Comparison of ENCODE assay signal across 15 cellular contexts in the genomic region with DNA sequence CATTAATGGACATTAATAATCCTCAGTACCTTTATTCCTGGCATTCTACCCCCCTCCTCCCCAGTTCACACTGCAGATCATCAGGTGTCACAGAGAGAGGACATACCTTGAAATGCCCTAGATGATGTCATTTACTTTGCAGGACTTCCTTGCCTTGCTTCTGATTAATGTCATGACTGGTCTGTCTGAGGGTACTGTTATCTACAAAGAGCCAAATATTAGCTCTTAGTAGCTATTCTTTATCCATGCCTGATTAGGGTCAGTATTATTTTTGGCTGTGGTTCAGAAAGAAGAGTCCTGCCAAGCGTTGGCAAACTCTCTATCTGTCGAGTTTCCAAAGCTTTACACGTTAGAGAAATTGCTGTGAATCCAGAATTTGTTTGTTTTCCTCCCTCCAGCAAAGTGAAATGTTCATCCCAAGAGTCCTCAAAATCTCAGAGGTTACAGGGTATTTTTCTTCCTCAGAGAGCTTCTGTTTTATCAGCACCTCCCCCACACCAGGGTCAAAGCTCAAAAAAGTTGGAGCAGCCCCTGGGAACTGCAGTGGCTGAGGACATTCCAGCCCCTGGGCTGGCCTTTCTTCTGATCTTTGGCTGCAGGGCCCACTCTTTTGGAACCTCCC. TPM values are rescaled to one million over a fixed set of nuclear protein-coding genes. Genes with fewer than 3 reads are reported as not detected.
DNase-seq lines count a peak whose midpoint lies in the region; ATAC-seq, FAIRE-seq and TF ChIP-seq lines count a peak whose summit lies in the region.
"Had no signal": no experiment of that assay in that cellular context is flagged by ENCODE, and none has a peak within 500 bp of the region (broad histone marks: within the 10 kb centered on the region; RNA-seq: fewer than 3 reads in every experiment).

No MANE protein-coding gene starts in this region.

- H3K27me3 ChIP-seq in H1 (replicated peaks in 1 of 4; ENCODE audit: control insufficient read depth in 3 of 4, extremely low read depth in 1 of 4, insufficient read depth in 3 of 4, low read length in 3 of 4) (no peaks in the 10 kb centered on the region), gastrocnemius medialis (no peaks in the 10 kb centered on the region)

- H3K4me2 ChIP-seq in H1 (ENCODE audit: insufficient read depth in 1 of 2, low read depth in 2 of 2, low read length in 2 of 2), result no peak overlapping the region

- H2BK120ac ChIP-seq in H1 (replicated peaks; ENCODE audit: low read depth, low read length), result no peak overlapping the region

- H2BK5ac ChIP-seq in H1 (ENCODE audit: low read depth, low read length), result 0 out of 2 replicates have a peak overlapping the region, but pooled peaks have one; percentile 60

- H2AK5ac ChIP-seq in H1 (ENCODE audit: low read depth, low read length), result no peak overlapping the region

- peaks cover 0 to 24% of the 10 kb centered on the region in 2 experiments; a peak in 3 of 4 replicates for H3K79me2 ChIP-seq in H1 (ENCODE audit: control insufficient read depth in 1 of 2, insufficient read depth in 2 of 2, low read length in 2 of 2)

- H4K20me1 ChIP-seq in H1 (replicated peaks in 1 of 2; ENCODE audit: control insufficient read depth in 1 of 2, insufficient read depth in 2 of 2, low read length in 2 of 2), result peaks cover 0 to 30% of the 10 kb centered on the region in 2 experiments

- H3K27me3 Mint-ChIP-seq in Calu3 (ENCODE audit: unreplicated experiment) (no peaks in the 10 kb centered on the region), nephron (ENCODE audit: low read depth) (peaks cover 3% of the 10 kb centered on the region), immature natural killer cell (ENCODE audit: low read depth in 3 of 3) (peaks cover 0 to 2% (median 0%) of the 10 kb centered on the region in 3 donors)
- H3K27me3 Mint-ChIP-seq: CD4-positive, CD25-positive, alpha-beta regulatory T cell had no signal

- H3K36me3 Mint-ChIP-seq in Calu3 (ENCODE audit: insufficient read depth, unreplicated experiment) (peaks cover 78% of the 10 kb centered on the region), nephron (ENCODE audit: low read depth) (peaks cover 85% of the 10 kb centered on the region), immature natural killer cell (peaks cover 31 to 55% (median 54%) of the 10 kb centered on the region in 3 donors)

- no peak overlapping the region for H3K9ac ChIP-seq in H1 (replicated peaks in 1 of 4; ENCODE audit: extremely low read depth in 1 of 4, low read depth in 3 of 4, low read length in 3 of 4)

- H3K36me3 ChIP-seq in H1 (ENCODE audit: control insufficient read depth in 2 of 4, insufficient read depth in 4 of 4, low read length in 3 of 4), result peaks cover 41 to 97% (median 76%) of the 10 kb centered on the region in 4 experiments
- H3K36me3 ChIP-seq in gastrocnemius medialis, result no peaks in the 10 kb centered on the region

- no peak overlapping the region for H3K4ac ChIP-seq in H1 (replicated peaks; ENCODE audit: insufficient read length, low read depth, low read length)

- in situ Hi-C loops in gastrocnemius medialis (cut with MboI; ENCODE audit: low sequenced_read_pairs in 4 of 4), result no loop called here

- no peak for TF ChIP-seq RAD21 in H1 (IDR thresholded peaks at IDR 0.05 in 1 of 2, conservative IDR thresholded peaks at IDR 0.05 in 1 of 2; ENCODE audit: low read depth in 2 of 2, low read length in 2 of 2)

- 0 out of 2 replicates have a peak overlapping the region, but pooled peaks have one; percentile 48 for H2BK20ac ChIP-seq in H1 (ENCODE audit: low read length)

- TF ChIP-seq POLR2A in H1 (IDR thresholded peaks at IDR 0.05; ENCODE audit: control extremely low read depth in 1 of 2, low read depth in 2 of 2, low read length in 2 of 2) (peak in 1 of 2 experiments; percentile 24; a peak in 1 of 3 replicates), gastrocnemius medialis (IDR thresholded peaks at IDR 0.05) (no peak)

- no peak for FAIRE-seq in H1 (lab: Jason Lieb, UNC)
- FAIRE-seq: colon had no signal

- no peak overlapping the region for H3K23ac ChIP-seq in H1 (ENCODE audit: insufficient read length)

- WGBS in H1 (ENCODE audit: extremely low coverage in 1 of 2, insufficient coverage in 1 of 2, insufficient read length in 1 of 2, insufficient replicate concordance in 2 of 2, low coverage in 1 of 2, low lambda C conversion rate in 2 of 2, missing lambda C conversion rate in 1 of 2), 2 experiments, result 82% methylated on average over 3 of the region's 3 CpGs; no CpG with 5 or more reads in 1 of the 2 experiments

- intact Hi-C loops in Calu3 (cut with micrococcal nuclease; ENCODE audit: unreplicated experiment), result no loop called here
- intact Hi-C loops in gastrocnemius medialis (cut with DNase I; ENCODE audit: low total_unique reads), result loop anchor here (10.0 kb wide), 1 partner anchor 625 kb away; the partner anchor contains the start of genes COX15 and CUTC

- POLR2A ChIA-PET in H1 (lab: Charles Lee; ENCODE audit: partially characterized antibody), result interaction anchor here (1.0 to 6.8 kb wide), 5 partner anchors 11 to 122 kb away, joined by 3 to 103 read pairs (median 15); partner anchors contain the start of gene SCD

- no peak overlapping the region; the same call in 1 of the 2 replicates for H3K27ac ChIP-seq in H1 (ENCODE audit: low read depth, low read length)
- H3K27ac ChIP-seq in gastrocnemius medialis, result no peak overlapping the region
- H3K27ac ChIP-seq: HL-60 had no signal

- H3K9me3 ChIP-seq in H1 (ENCODE audit: insufficient read depth in 2 of 2, low read depth in 1 of 2, low read length in 1 of 2), result no peaks in the 10 kb centered on the region
- no peaks in the 10 kb centered on the region for H3K9me3 ChIP-seq in gastrocnemius medialis

- peaks cover 3% of the 10 kb centered on the region; the same call in 1 of the 2 replicates for H3K79me1 ChIP-seq in H1 (ENCODE audit: low read depth, low read length)

- no TSS peak for BruUV-seq in Calu3 (replicated peaks; lab: Mats Ljungman, UMichigan)

- H2BK12ac ChIP-seq in H1 (ENCODE audit: low read depth, low read length), result no peak overlapping the region

- DNase-seq in Calu3 (no peak), OCI-M1 (lab: John Stamatoyannopoulos, UW) (peak; percentile 29), H1 (ENCODE audit: low read depth in 1 of 2, low spot score in 2 of 2) (no peak), gastrocnemius medialis (no peak), immature natural killer cell (no peak), midbrain (lab: John Stamatoyannopoulos, UW) (no peak)
- DNase-seq: CD4-positive, CD25-positive, alpha-beta regulatory T cell; NCI-H1092 treated with DMSO at 0.1 percent for 48 hours; NCI-H524; SIG-M5 had no signal

- H2AFZ ChIP-seq in H1 (ENCODE audit: low read length), result no peak overlapping the region

- H3K4me1 ChIP-seq in H1 (replicated peaks in 1 of 4; ENCODE audit: control insufficient read depth in 3 of 4, insufficient read depth in 4 of 4, low read length in 3 of 4) (peaks cover 0 to 8% (median 5%) of the 10 kb centered on the region in 4 experiments; a peak in 2 of 7 replicates), gastrocnemius medialis (peaks cover 6 to 17% of the 10 kb centered on the region in 2 donors)

- H2BK15ac ChIP-seq in H1 (ENCODE audit: low read length), result no peak overlapping the region

- no peak overlapping the region for H3K56ac ChIP-seq in H1 (replicated peaks; ENCODE audit: insufficient read length, low read depth, low read length)

- CTCF ChIA-PET in Calu3 (lab: Charles Lee) (no interaction called here), H1 (lab: Charles Lee; ENCODE audit: partially characterized antibody) (interaction anchor here (0.6 to 1.7 kb wide), 8 partner anchors 9 to 159 kb away, joined by 3 to 8 read pairs (median 4); no protein-coding TSS in a partner anchor)

- H4K5ac ChIP-seq in H1 (ENCODE audit: insufficient read length, low read depth, low read length), result no peak overlapping the region

- ATAC-seq in gastrocnemius medialis, result no peak
- ATAC-seq in HG03457 (IDR thresholded peaks at IDR 0.05; ENCODE audit: unreplicated experiment), result no peak
- ATAC-seq: activated CD4-positive, CD25-positive, alpha-beta regulatory T cell treated with anti-CD3 and anti-CD28 coated beads, Interleukin-2, amount 50 U/mL, for 24 hours had no signal

- H3K27ac Mint-ChIP-seq in Calu3 (ENCODE audit: unreplicated experiment) (peak overlapping the region; percentile 22), nephron (peak overlapping the region; percentile 32 to 82 (median 49)), immature natural killer cell (no peak overlapping the region)

- H3K23me2 ChIP-seq in H1 (ENCODE audit: low read depth, low read length), result no peaks in the 10 kb centered on the region

- H4K8ac ChIP-seq in H1 (ENCODE audit: extremely low read depth, insufficient read depth, low read length), result no peak overlapping the region

- H3K14ac ChIP-seq in H1 (ENCODE audit: insufficient read length), result no peak overlapping the region

- TF ChIP-seq CTCF in Calu3 (IDR thresholded peaks at IDR 0.05; ENCODE audit: unreplicated experiment) (no peak), H1 (IDR thresholded peaks at IDR 0.05; ENCODE audit: control extremely low read depth in 1 of 3, insufficient read depth in 1 of 3, low read depth in 1 of 3, low read length in 3 of 3) (no peak), nephron (IDR thresholded peaks at IDR 0.05; ENCODE audit: unreplicated experiment in 3 of 3) (no peak), gastrocnemius medialis (IDR thresholded peaks at IDR 0.05 in 4 of 5, conservative IDR thresholded peaks at IDR 0.05 in 1 of 5) (no peak)

- H3K4me1 Mint-ChIP-seq in Calu3 (ENCODE audit: low read depth, unreplicated experiment), result peaks cover 58% of the 10 kb centered on the region
- peaks cover 54% of the 10 kb centered on the region for H3K4me1 Mint-ChIP-seq in nephron
- H3K4me1 Mint-ChIP-seq in immature natural killer cell, result no peaks in the 10 kb centered on the region

- H3K4me3 Mint-ChIP-seq in Calu3 (ENCODE audit: low read depth, unreplicated experiment), result no peak overlapping the region
- peak overlapping the region in 2 of 3 experiments; percentile 0 to 1 for H3K4me3 Mint-ChIP-seq in nephron
- no peak overlapping the region for H3K4me3 Mint-ChIP-seq in immature natural killer cell

- no peak overlapping the region for H3K4me3 ChIP-seq in H1 (ENCODE audit: extremely low read depth in 1 of 4, insufficient read depth in 2 of 4, low read depth in 3 of 4, low read length in 4 of 4)
- H3K4me3 ChIP-seq in gastrocnemius medialis, result no peak overlapping the region

- no peak overlapping the region for H4K91ac ChIP-seq in H1 (replicated peaks; ENCODE audit: insufficient read length, low read length)

- no peak for TF ChIP-seq EP300 in H1 (IDR thresholded peaks at IDR 0.05; ENCODE audit: borderline replicate concordance in 1 of 2, low read depth in 2 of 2, low read length in 2 of 2)

- no peak overlapping the region; the same call in 1 of the 2 replicates for H3K18ac ChIP-seq in H1 (ENCODE audit: extremely low read depth, low read length)

- H3K9me3 Mint-ChIP-seq in Calu3 (ENCODE audit: low read depth, unreplicated experiment) (no peaks in the 10 kb centered on the region), nephron (no peaks in the 10 kb centered on the region), immature natural killer cell (no peaks in the 10 kb centered on the region)

RNA-seq across cellular contexts. Expression of gene SCD, which starts 12.6 kb away (rescaled TPM):
- total RNA-seq in Calu3 (2022) (173 and 225 TPM in 2 replicates), gastrocnemius medialis (1 to 10 TPM; 1.1 to 1.9 (median 1.6) TPM)
- total RNA-seq in H1 (2021; fragmentation: NEBNext Ultra II Directional; extraction: Animal tissue kit (Norgen Biotek cat#: 25700)), result 604 and 621 TPM in 2 replicates
- polyA plus RNA-seq in H1 (2011; rRNA removed) (372 and 397 TPM in 2 replicates), immature natural killer cell (1 to 10 TPM; 3.8 to 5.5 (median 4.5) TPM)
- polyA plus RNA-seq in H1 (2011; cell fraction: cytosol; rRNA removed), result 289 TPM
- polyA plus RNA-seq in H1 (2011; cell fraction: nucleus; rRNA removed), result 214 TPM
- 318 to 453 TPM (median 393 TPM) in 4 replicates for polyA plus RNA-seq in H1 (2012, experiment 1 of 2)
- polyA plus RNA-seq in H1 (2012, experiment 2 of 2), result 219 TPM
- polyA plus RNA-seq in H1 (2013, experiment 1 of 2), result 934 TPM
- 1,101 TPM for polyA plus RNA-seq in H1 (2013, experiment 2 of 2)
- polyA minus RNA-seq in H1 (2011; rRNA and poly(A)+ RNA removed), result 618 and 631 TPM in 2 replicates
- 331 TPM for polyA minus RNA-seq in H1 (2011; cell fraction: cytosol; rRNA and poly(A)+ RNA removed)
- 203 TPM for polyA minus RNA-seq in H1 (2011; cell fraction: nucleus; rRNA and poly(A)+ RNA removed)

RNA-seq across cellular contexts. Expression of gene PKD2L1, which starts 29.6 kb away (rescaled TPM):
- not detected in 2 replicates for total RNA-seq in Calu3 (2022)
- 0.17 and 0.20 TPM in 2 replicates for total RNA-seq in H1 (2021; fragmentation: NEBNext Ultra II Directional; extraction: Animal tissue kit (Norgen Biotek cat#: 25700))
- 0.20 and 0.33 TPM in 2 replicates for polyA plus RNA-seq in H1 (2011; rRNA removed)
- 0.26 TPM for polyA plus RNA-seq in H1 (2011; cell fraction: cytosol; rRNA removed)
- 0.20 TPM for polyA plus RNA-seq in H1 (2011; cell fraction: nucleus; rRNA removed)
- 0.42 to 0.64 TPM (median 0.56 TPM) in 4 replicates for polyA plus RNA-seq in H1 (2012, experiment 1 of 2)
- polyA plus RNA-seq in H1 (2012, experiment 2 of 2), result not detected
- 0.16 TPM for polyA plus RNA-seq in H1 (2013, experiment 1 of 2)
- polyA plus RNA-seq in H1 (2013, experiment 2 of 2), result 0.17 TPM
- 0.22 TPM in 1 of 2 replicates, not detected in the other for polyA minus RNA-seq in H1 (2011; rRNA and poly(A)+ RNA removed)
- polyA minus RNA-seq in H1 (2011; cell fraction: cytosol; rRNA and poly(A)+ RNA removed), result not detected
- not detected for polyA minus RNA-seq in H1 (2011; cell fraction: nucleus; rRNA and poly(A)+ RNA removed)
- total RNA-seq in gastrocnemius medialis, result not detected
- polyA plus RNA-seq in immature natural killer cell, result not detected
- total RNA-seq: CD4-positive, CD25-positive, alpha-beta regulatory T cell had no signal
- polyA plus RNA-seq: CD4-positive, CD25-positive, alpha-beta regulatory T cell had no signal

Comparison
In these comparisons a context has a peak if more than half of its experiments do, and no peak if none do; other contexts are left out.
1. H3K27ac Mint-ChIP-seq: peak in Calu3 (single experiment) and nephron (3 of 3); none in immature natural killer cell (0 of 6).
2. H3K4me3 Mint-ChIP-seq: peak in nephron (2 of 3); none in Calu3 (single experiment) and immature natural killer cell (0 of 5).
3. RNA of gene SCD, which starts 12.6 kb away (total RNA-seq): 604 to 621 TPM in H1 and 173 to 225 TPM in Calu3; 1.1 to 1.9 TPM in gastrocnemius medialis; every median in the first group is over 10 times any median in the second.